Comparison of ENCODE assay signal across 7 cellular contexts in genomic region chr1:26162220-26162703, GRCh38. TPM values are rescaled to one million over a fixed set of nuclear protein-coding genes. Genes with fewer than 3 reads are reported as not detected.
DNase-seq lines count a peak whose midpoint lies in the region; ATAC-seq and TF ChIP-seq lines count a peak whose summit lies in the region.

No MANE protein-coding gene starts in this region.

- no peaks in the 10 kb centered on the region for H3K9me2 ChIP-seq in HCT116 (ENCODE audit: insufficient read depth)

- DNase-seq in HCT116 (ENCODE audit: low read depth, low spot score): no peak
- peak in 1 of 3 donors; percentile 15 for DNase-seq in right cardiac atrium
- no peak for DNase-seq in smooth muscle cell (lab: John Stamatoyannopoulos, UW; ENCODE audit: unreplicated experiment)
- no peak for DNase-seq in mucosa of descending colon
- DNase-seq in DMS79 (lab: John Stamatoyannopoulos, UW): no peak

- CTCF ChIA-PET in HCT116 (lab: Charles Lee): no interaction called here

- peak overlapping the region; percentile 70 for H2AFZ ChIP-seq in HCT116 (ENCODE audit: low read depth, low read length, poor library complexity, severe bottlenecking)
- H2AFZ ChIP-seq in smooth muscle cell (ENCODE audit: low read depth): peak overlapping the region; percentile 87

- no peaks in the 10 kb centered on the region for H4K20me1 ChIP-seq in HCT116 (ENCODE audit: insufficient read depth)
- H4K20me1 ChIP-seq in smooth muscle cell (ENCODE audit: low read depth): no peaks in the 10 kb centered on the region

- no peak for TF ChIP-seq POLR2A in HCT116 (IDR thresholded peaks at IDR 0.05; ENCODE audit: borderline replicate concordance, extremely low read depth, insufficient read depth, insufficient read length)

- H3K27ac ChIP-seq in HCT116 (ENCODE audit: low read depth, low read length): no peak overlapping the region; the same call in 1 of the 2 replicates
- peak overlapping the region; percentile 16 for H3K27ac ChIP-seq in right cardiac atrium (ENCODE audit: low read length)
- H3K27ac ChIP-seq in smooth muscle cell (ENCODE audit: low read depth): no peak overlapping the region

- H3K9ac ChIP-seq in HCT116 (ENCODE audit: low read length) (peak overlapping the region; percentile 50), smooth muscle cell (ENCODE audit: low read depth) (no peak overlapping the region)

- no peak for TF ChIP-seq RAD21 in HCT116 (IDR thresholded peaks at IDR 0.05; ENCODE audit: low read depth)

- H3K4me2 ChIP-seq in HCT116 (ENCODE audit: low read length) (peak overlapping the region; percentile 94), smooth muscle cell (peak overlapping the region; percentile 91)

- TSS peak; percentile 56 for BruUV-seq in HCT116 (replicated peaks; lab: Mats Ljungman, UMichigan)

- H3K9me3 ChIP-seq in HCT116 (ENCODE audit: control insufficient read depth in 1 of 2, insufficient read depth in 1 of 2, low read depth in 1 of 2, low read length in 2 of 2) (no peaks in the 10 kb centered on the region), right cardiac atrium (ENCODE audit: control insufficient read depth, low read length) (no peaks in the 10 kb centered on the region), smooth muscle cell (replicated peaks; ENCODE audit: low read depth) (no peaks in the 10 kb centered on the region), mucosa of descending colon (no peaks in the 10 kb centered on the region)

- no peaks in the 10 kb centered on the region for H3K27me3 ChIP-seq in HCT116 (ENCODE audit: insufficient read depth, low read length)
- H3K27me3 ChIP-seq in right cardiac atrium (ENCODE audit: control insufficient read depth, insufficient read depth): no peaks in the 10 kb centered on the region
- H3K27me3 ChIP-seq in smooth muscle cell (ENCODE audit: low read depth): no peaks in the 10 kb centered on the region

- peaks cover 8% of the 10 kb centered on the region for H3F3A ChIP-seq in smooth muscle cell (ENCODE audit: low read depth)

- H3K4me1 ChIP-seq in HCT116 (ENCODE audit: control insufficient read depth in 1 of 2, insufficient read depth in 2 of 2, low read length in 2 of 2): peaks cover 11 to 46% of the 10 kb centered on the region in 2 experiments
- peaks cover 11% of the 10 kb centered on the region for H3K4me1 ChIP-seq in right cardiac atrium (ENCODE audit: control insufficient read depth, insufficient read depth, low read length)
- peaks cover 20% of the 10 kb centered on the region for H3K4me1 ChIP-seq in smooth muscle cell (ENCODE audit: low read depth)
- peaks cover 12% of the 10 kb centered on the region for H3K4me1 ChIP-seq in mucosa of descending colon (ENCODE audit: low read depth)

- RAD21 ChIA-PET in HCT116 (lab: Charles Lee; ENCODE audit: low non-redundant PET in 1 of 2, low total read pairs in 2 of 2, uncharacterized antibody in 2 of 2, unreplicated experiment in 2 of 2): no interaction called here

- ATAC-seq in HCT116 (no peak), right cardiac atrium (no peak), mucosa of descending colon (no peak), HG02623 (IDR thresholded peaks at IDR 0.05; ENCODE audit: unreplicated experiment) (no peak)

- H3K79me2 ChIP-seq in HCT116 (ENCODE audit: insufficient read depth, low read length) (no peaks in the 10 kb centered on the region), smooth muscle cell (ENCODE audit: low read depth) (no peaks in the 10 kb centered on the region)

- H3K36me3 ChIP-seq in HCT116 (ENCODE audit: control insufficient read depth in 1 of 2, insufficient read depth in 2 of 2, low read length in 2 of 2) (no peaks in the 10 kb centered on the region), smooth muscle cell (ENCODE audit: low read depth) (no peaks in the 10 kb centered on the region), mucosa of descending colon (ENCODE audit: low read depth) (no peaks in the 10 kb centered on the region)

- 35% methylated on average over 20 of the region's 20 CpGs for WGBS in right cardiac atrium
- 32% methylated on average over 20 of the region's 20 CpGs for WGBS in smooth muscle cell (ENCODE audit: low lambda C conversion rate)

- intact Hi-C loops in HCT116 (cut with micrococcal nuclease): no loop called here
- intact Hi-C loops in right cardiac atrium (cut with DNase I): loop anchor here in 3 of 4 donors (5.0 to 10.0 kb wide), 3 partner anchors 50 to 163 kb away; partner anchors contain the start of genes PDIK1L (in 2 of the 3) and CEP85 (in 1 of the 3)
- intact Hi-C loops in mucosa of descending colon (cut with DNase I, micrococcal nuclease): no loop called here

- H3K4me3 ChIP-seq in HCT116 (replicated peaks in 1 of 2; ENCODE audit: low read depth in 1 of 2, low read length in 2 of 2) (peak overlapping the region; percentile 35 to 57), WI38 (ENCODE audit: low read depth, low read length) (peak overlapping the region; percentile 49), right cardiac atrium (ENCODE audit: low read length) (peak overlapping the region; percentile 32), smooth muscle cell (peak overlapping the region; percentile 50), mucosa of descending colon (no peak overlapping the region)

- TF ChIP-seq CTCF in HCT116 (IDR thresholded peaks at IDR 0.05 in 2 of 3, conservative IDR thresholded peaks at IDR 0.05 in 1 of 3; ENCODE audit: borderline replicate concordance in 1 of 3, insufficient read depth in 1 of 3, low read depth in 2 of 3, low read length in 2 of 3): no peak
- no peak for TF ChIP-seq CTCF in WI38 (IDR thresholded peaks at IDR 0.05; ENCODE audit: low read depth, low read length)
- TF ChIP-seq CTCF in smooth muscle cell (IDR thresholded peaks at IDR 0.05; ENCODE audit: borderline replicate concordance, insufficient read depth, poor library complexity, severe bottlenecking): no peak
- TF ChIP-seq CTCF in mucosa of descending colon (IDR thresholded peaks at IDR 0.05): no peak

- POLR2A ChIA-PET in HCT116 (lab: Charles Lee): interaction anchor here (0.6 kb wide), 1 partner anchor 328 kb away, joined by 4 read pairs; no protein-coding TSS in a partner anchor

TF ChIP-seq in HCT116, 20 proteins besides CTCF, POLR2A, EP300 and RAD21:
- no peak for TF ChIP-seq POLR2AphosphoS5 (IDR thresholded peaks at IDR 0.05; ENCODE audit: low read depth, low read length)
- 0 out of 2 replicates have a peak, but pooled peaks have one; percentile 1 for TF ChIP-seq ZFX (IDR thresholded peaks at IDR 0.05)
- no peak for TF ChIP-seq ATF3 (IDR thresholded peaks at IDR 0.05)

RNA-seq across cellular contexts. Expression of gene FAM110D, which starts 3.4 kb away (rescaled TPM):
- 0.34 TPM for total RNA-seq in HCT116 (2021; ENCODE audit: unreplicated experiment)
- 0.10 and 0.18 TPM in 2 replicates for polyA plus RNA-seq in HCT116 (2012)
- total RNA-seq in right cardiac atrium: 1 to 10 TPM; 1.9 to 2.7 (median 2.5) TPM
- 4.2 TPM for polyA plus RNA-seq in right cardiac atrium
- total RNA-seq in smooth muscle cell: not detected in 2 replicates
- polyA plus RNA-seq in smooth muscle cell: 0.08 TPM in 1 of 2 replicates, not detected in the other
- total RNA-seq in mucosa of descending colon: 1 to 10 TPM in 2 of 3 donors, under 1 TPM in 1; 0.78 to 1.5 (median 1.5) TPM

RNA-seq across cellular contexts. Expression of gene C1orf232, which starts 6.5 kb away (rescaled TPM):
- total RNA-seq in HCT116 (2021; ENCODE audit: unreplicated experiment): not detected
- polyA plus RNA-seq in HCT116 (2012): not detected in 2 replicates
- total RNA-seq in right cardiac atrium: not detected
- polyA plus RNA-seq in right cardiac atrium: not detected
- total RNA-seq in smooth muscle cell: not detected in 2 replicates
- not detected in 2 replicates for polyA plus RNA-seq in smooth muscle cell
- total RNA-seq in mucosa of descending colon: not detected

RNA-seq across cellular contexts. Expression of gene ZNF593, which starts 7.4 kb away (rescaled TPM):
- total RNA-seq in HCT116 (2021; ENCODE audit: unreplicated experiment) (62.4 TPM), right cardiac atrium (10 to 100 TPM; 14.4 to 24.2 (median 20.5) TPM), smooth muscle cell (9.2 and 38.4 TPM in 2 replicates), mucosa of descending colon (10 to 100 TPM; 14.8 to 21.4 (median 17.9) TPM)
- polyA plus RNA-seq in HCT116 (2012): 87.9 and 95.9 TPM in 2 replicates
- polyA plus RNA-seq in right cardiac atrium (31.9 TPM), smooth muscle cell (52.4 and 67.7 TPM in 2 replicates)

RNA-seq across cellular contexts. Expression of gene ZNF593OS, which starts 9.4 kb away (rescaled TPM):
- not detected for total RNA-seq in HCT116 (2021; ENCODE audit: unreplicated experiment)
- polyA plus RNA-seq in HCT116 (2012): 0.71 and 0.83 TPM in 2 replicates
- total RNA-seq in right cardiac atrium: not detected
- 0.18 TPM for polyA plus RNA-seq in right cardiac atrium
- total RNA-seq in smooth muscle cell: not detected in 2 replicates
- 1.5 TPM in 1 of 2 replicates, not detected in the other for polyA plus RNA-seq in smooth muscle cell
- not detected for total RNA-seq in mucosa of descending colon

RNA-seq across cellular contexts. Expression of gene CNKSR1, which starts 15.0 kb away (rescaled TPM):
- total RNA-seq in HCT116 (2021; ENCODE audit: unreplicated experiment) (26.6 TPM), right cardiac atrium (1 to 10 TPM in 3 of 4 donors, under 1 TPM in 1; 0.62 to 1.8 (median 1.4) TPM), smooth muscle cell (2.6 and 6.6 TPM in 2 replicates), mucosa of descending colon (10 to 100 TPM; 19.6 to 65.7 (median 38.6) TPM)
- polyA plus RNA-seq in HCT116 (2012): 26.1 and 28.2 TPM in 2 replicates
- polyA plus RNA-seq in right cardiac atrium (0.86 TPM), smooth muscle cell (1.4 and 8.6 TPM in 2 replicates)

Comparison
In these comparisons a context has a peak if more than half of its experiments do, and no peak if none do; other contexts are left out.
1. intact Hi-C loops: an anchor here in right cardiac atrium (5.0 to 10.0 kb wide); none called in HCT116 and mucosa of descending colon.